18 cellular contexts compared by ENCODE assay signal in genomic region chr4:110075083-110075738, GRCh38.
A peak's percentile ranks its signal among the peaks of the same experiment; 100 is the strongest.
DNase-seq lines count a peak whose midpoint lies in the region; ATAC-seq lines count a peak whose summit lies in the region.
"Had no signal": no experiment of that assay in that cellular context is flagged by ENCODE, and none has a peak within 500 bp of the region (broad histone marks: within the 10 kb centered on the region; RNA-seq: fewer than 3 reads in every experiment).

No MANE protein-coding gene starts in this region.

- DNase-seq in activated CD4-positive, alpha-beta T cell treated with anti-CD3 and anti-CD28 coated beads for 36 hours, result no peak
- DNase-seq in activated CD4-positive, alpha-beta T cell treated with anti-CD3 and anti-CD28 coated beads, Interleukin-2, amount 50 U/mL, for 48 hours, result no peak
- no peak for DNase-seq in stimulated activated effector memory CD8-positive, alpha-beta T cell treated with anti-CD3 and anti-CD28 coated beads, Interleukin-12 subunit alpha, Interleukin-12 subunit beta, amount 100 ng/mL, for 72 hours (ENCODE audit: low spot score in 2 of 2)
- no peak for DNase-seq in NCI-H2029 (lab: John Stamatoyannopoulos, UW)
- no peak for DNase-seq in C1 segment of cervical spinal cord (lab: John Stamatoyannopoulos, UW)
- no peak for DNase-seq in HK-2 (ENCODE audit: unreplicated experiment)
- DNase-seq: 8988T; activated CD4-positive, alpha-beta memory T cell treated with anti-CD3 and anti-CD28 coated beads for 36 hours; activated naive CD8-positive, alpha-beta T cell treated with anti-CD3 and anti-CD28 coated beads, Interleukin-2, amount 50 U/mL, for 24 hours; DMS53; dorsolateral prefrontal cortex; naive thymus-derived CD8-positive, alpha-beta T cell; NCI-H69; small intestine had no signal

- intact Hi-C loops in activated CD4-positive, alpha-beta T cell treated with anti-CD3 and anti-CD28 coated beads for 36 hours (cut with DNase I, micrococcal nuclease), result no loop called here

- CTCF ChIA-PET in activated CD4-positive, alpha-beta T cell treated with anti-CD3 and anti-CD28 coated beads for 36 hours (lab: Charles Lee), result interaction anchor here (0.6 to 2.0 kb wide), 2 partner anchors 26 to 34 kb away, joined by 3 to 6 read pairs; no protein-coding TSS in a partner anchor

- no peaks in the 10 kb centered on the region for H3K27me3 Mint-ChIP-seq in activated CD4-positive, alpha-beta T cell treated with anti-CD3 and anti-CD28 coated beads for 36 hours
- H3K27me3 Mint-ChIP-seq: activated CD4-positive, alpha-beta memory T cell treated with anti-CD3 and anti-CD28 coated beads for 36 hours; activated naive CD8-positive, alpha-beta T cell treated with anti-CD3 and anti-CD28 coated beads, Interleukin-2, amount 50 U/mL, for 24 hours; IgD-negative memory B cell; naive thymus-derived CD8-positive, alpha-beta T cell had no signal

- H3K27ac Mint-ChIP-seq in activated CD4-positive, alpha-beta T cell treated with anti-CD3 and anti-CD28 coated beads for 36 hours, result no peak overlapping the region
- no peak overlapping the region for H3K27ac Mint-ChIP-seq in stimulated activated effector memory CD8-positive, alpha-beta T cell treated with anti-CD3 and anti-CD28 coated beads, Interleukin-12 subunit alpha, Interleukin-12 subunit beta, amount 100 ng/mL, for 72 hours
- H3K27ac Mint-ChIP-seq: activated CD4-positive, alpha-beta memory T cell treated with anti-CD3 and anti-CD28 coated beads for 36 hours; activated naive CD8-positive, alpha-beta T cell treated with anti-CD3 and anti-CD28 coated beads, Interleukin-2, amount 50 U/mL, for 24 hours; IgD-negative memory B cell; naive thymus-derived CD8-positive, alpha-beta T cell had no signal

- no peaks in the 10 kb centered on the region for H3K9me3 Mint-ChIP-seq in activated CD4-positive, alpha-beta T cell treated with anti-CD3 and anti-CD28 coated beads for 36 hours (ENCODE audit: low read depth)
- peaks cover 3% of the 10 kb centered on the region for H3K9me3 Mint-ChIP-seq in stimulated activated effector memory CD8-positive, alpha-beta T cell treated with anti-CD3 and anti-CD28 coated beads, Interleukin-12 subunit alpha, Interleukin-12 subunit beta, amount 100 ng/mL, for 72 hours

- H3K36me3 Mint-ChIP-seq in activated CD4-positive, alpha-beta T cell treated with anti-CD3 and anti-CD28 coated beads for 36 hours (ENCODE audit: low read depth), result peaks cover 8% of the 10 kb centered on the region
- H3K36me3 Mint-ChIP-seq in stimulated activated effector memory CD8-positive, alpha-beta T cell treated with anti-CD3 and anti-CD28 coated beads, Interleukin-12 subunit alpha, Interleukin-12 subunit beta, amount 100 ng/mL, for 72 hours, result peaks cover 6% of the 10 kb centered on the region
- H3K36me3 Mint-ChIP-seq: IgD-negative memory B cell had no signal

- peaks cover 6% of the 10 kb centered on the region for H3K4me1 Mint-ChIP-seq in activated CD4-positive, alpha-beta T cell treated with anti-CD3 and anti-CD28 coated beads for 36 hours
- peaks cover 20% of the 10 kb centered on the region for H3K4me1 Mint-ChIP-seq in stimulated activated effector memory CD8-positive, alpha-beta T cell treated with anti-CD3 and anti-CD28 coated beads, Interleukin-12 subunit alpha, Interleukin-12 subunit beta, amount 100 ng/mL, for 72 hours
- H3K4me1 Mint-ChIP-seq: IgD-negative memory B cell had no signal

- ATAC-seq in activated CD4-positive, alpha-beta T cell treated with anti-CD3 and anti-CD28 coated beads for 36 hours, result peak; percentile 70
- ATAC-seq in HG02678 (IDR thresholded peaks at IDR 0.05; ENCODE audit: unreplicated experiment) (peak; percentile 66), HG03469 (IDR thresholded peaks at IDR 0.05; ENCODE audit: unreplicated experiment) (peak; percentile 64)
- ATAC-seq in stimulated activated effector memory CD8-positive, alpha-beta T cell treated with anti-CD3 and anti-CD28 coated beads, Interleukin-12 subunit alpha, Interleukin-12 subunit beta, amount 100 ng/mL, for 72 hours, result peak; percentile 79
- ATAC-seq: activated naive CD8-positive, alpha-beta T cell treated with anti-CD3 and anti-CD28 coated beads, Interleukin-2, amount 50 U/mL, for 24 hours; naive thymus-derived CD8-positive, alpha-beta T cell; Panc1 had no signal

- POLR2A ChIA-PET in activated CD4-positive, alpha-beta T cell treated with anti-CD3 and anti-CD28 coated beads for 36 hours (lab: Charles Lee), result no interaction called here

- no peak overlapping the region for H3K4me3 Mint-ChIP-seq in activated CD4-positive, alpha-beta T cell treated with anti-CD3 and anti-CD28 coated beads for 36 hours
- H3K4me3 Mint-ChIP-seq in stimulated activated effector memory CD8-positive, alpha-beta T cell treated with anti-CD3 and anti-CD28 coated beads, Interleukin-12 subunit alpha, Interleukin-12 subunit beta, amount 100 ng/mL, for 72 hours, result no peak overlapping the region
- H3K4me3 Mint-ChIP-seq: activated CD4-positive, alpha-beta memory T cell treated with anti-CD3 and anti-CD28 coated beads for 36 hours; activated naive CD8-positive, alpha-beta T cell treated with anti-CD3 and anti-CD28 coated beads, Interleukin-2, amount 50 U/mL, for 24 hours; IgD-negative memory B cell; naive thymus-derived CD8-positive, alpha-beta T cell had no signal
